ENCODE assay signal across 26 cellular contexts in the genomic region with DNA sequence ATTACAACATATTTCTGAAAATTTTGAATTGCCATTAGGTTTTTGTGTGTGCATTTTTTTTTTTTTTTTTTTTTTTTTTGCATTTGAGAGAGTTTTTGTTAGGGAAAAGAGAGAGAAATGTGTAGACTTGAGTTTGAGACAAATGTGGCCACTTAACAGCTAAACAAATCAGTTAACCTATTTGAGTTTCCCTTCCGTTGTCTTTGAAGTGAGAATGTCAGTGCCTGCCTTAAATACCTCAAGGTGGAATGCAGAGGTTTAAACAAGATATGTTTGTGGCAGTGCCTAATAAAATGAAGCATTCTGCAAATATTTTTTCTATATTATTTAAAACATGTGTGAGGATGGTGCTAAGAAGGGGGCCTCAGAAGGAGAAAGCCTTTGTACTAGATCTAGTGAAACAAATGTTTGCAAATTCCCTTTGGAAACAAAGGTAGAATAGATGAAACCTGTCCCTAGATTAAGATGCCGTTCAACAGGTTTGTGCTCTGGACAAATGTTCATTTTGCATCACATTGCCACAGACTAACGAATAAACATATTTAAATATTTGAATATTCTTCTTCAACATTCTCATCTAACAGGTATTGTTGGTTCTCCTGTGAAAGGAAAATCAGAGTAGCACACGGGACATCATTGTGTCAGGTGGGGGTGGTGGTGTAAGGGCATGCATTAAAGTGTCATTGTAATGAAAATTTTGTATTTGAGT.
DNase-seq lines count a peak whose midpoint lies in the region; ATAC-seq and TF ChIP-seq lines count a peak whose summit lies in the region.
"Had no signal": no experiment of that assay in that cellular context is flagged by ENCODE, and none has a peak within 500 bp of the region (broad histone marks: within the 10 kb centered on the region; RNA-seq: fewer than 3 reads in every experiment).

No MANE protein-coding gene starts in this region.

- H3K4me3 ChIP-seq in BJ (ENCODE audit: low read depth, low read length): no peak overlapping the region
- H3K4me3 ChIP-seq in DND-41 (ENCODE audit: low read depth in 1 of 2, low read length in 2 of 2): no peak overlapping the region
- H3K4me3 ChIP-seq in OCI-LY7 (ENCODE audit: low read depth, low read length, poor library complexity, severe bottlenecking): no peak overlapping the region
- peak overlapping the region; percentile 55 for H3K4me3 ChIP-seq in iPS-20b (ENCODE audit: low read length)
- H3K4me3 ChIP-seq in foreskin fibroblast (ENCODE audit: low read depth in 1 of 2, low read length in 2 of 2): no peak overlapping the region
- no peak overlapping the region for H3K4me3 ChIP-seq in ascending aorta
- H3K4me3 ChIP-seq: left ventricle myocardium inferior, Peyer's patch, spleen, thoracic aorta, vagina had no signal

- no peak overlapping the region for H3K9ac ChIP-seq in DND-41 (ENCODE audit: low read depth, low read length)
- peak overlapping the region; percentile 52; the same call in 1 of the 2 replicates for H3K9ac ChIP-seq in iPS-20b (ENCODE audit: low read depth, low read length)
- H3K9ac ChIP-seq: KMS-11, parathyroid adenoma had no signal

- H4K20me1 ChIP-seq in DND-41 (ENCODE audit: insufficient read depth, low read length): no peaks in the 10 kb centered on the region
- no peaks in the 10 kb centered on the region for H4K20me1 ChIP-seq in OCI-LY7 (ENCODE audit: insufficient read depth, low read length)

- H3K36me3 ChIP-seq in BJ (ENCODE audit: control insufficient read depth, insufficient read depth, low read length) (no peaks in the 10 kb centered on the region), DND-41 (ENCODE audit: insufficient read depth, low read length) (peaks cover 23% of the 10 kb centered on the region), OCI-LY7 (ENCODE audit: insufficient read depth, low read length) (no peaks in the 10 kb centered on the region; the same call in 1 of the 2 replicates), iPS-20b (ENCODE audit: insufficient read depth, low read depth, low read length) (peaks cover 8% of the 10 kb centered on the region), ascending aorta (peaks cover 0 to 8% of the 10 kb centered on the region in 2 donors)
- H3K36me3 ChIP-seq: thoracic aorta had no signal

- POLR2A ChIA-PET in BJ (lab: Charles Lee): no interaction called here
- POLR2A ChIA-PET in OCI-LY7 (lab: Charles Lee): interaction anchor here (0.7 kb wide), 1 partner anchor 122 kb away, joined by 3 read pairs; no protein-coding TSS in a partner anchor

- H3K4me2 ChIP-seq in DND-41 (ENCODE audit: insufficient read depth, low read length) (no peak overlapping the region), OCI-LY7 (ENCODE audit: low read length) (peak overlapping the region; percentile 19; the same call in 1 of the 2 replicates)
- H3K4me2 ChIP-seq: KMS-11 had no signal

- H3K9me3 ChIP-seq in DND-41 (ENCODE audit: insufficient read depth, low read length, severe bottlenecking): no peaks in the 10 kb centered on the region
- no peaks in the 10 kb centered on the region for H3K9me3 ChIP-seq in OCI-LY7 (ENCODE audit: low read length)
- no peaks in the 10 kb centered on the region for H3K9me3 ChIP-seq in iPS-20b (ENCODE audit: insufficient read depth, low read depth, low read length)
- H3K9me3 ChIP-seq in ascending aorta: no peaks in the 10 kb centered on the region
- H3K9me3 ChIP-seq: left ventricle myocardium inferior, Peyer's patch, spleen, thoracic aorta, vagina had no signal

- no peak for TF ChIP-seq CTCF in BJ (IDR thresholded peaks at IDR 0.05; ENCODE audit: insufficient read depth, low read depth, low read length)
- no peak for TF ChIP-seq CTCF in DND-41 (IDR thresholded peaks at IDR 0.05; ENCODE audit: borderline replicate concordance, extremely low read depth, low read length, poor library complexity, severe bottlenecking)
- no peak for TF ChIP-seq CTCF in OCI-LY7 (conservative IDR thresholded peaks at IDR 0.05; ENCODE audit: low read length)
- TF ChIP-seq CTCF in foreskin fibroblast (IDR thresholded peaks at IDR 0.05; ENCODE audit: low read depth, low read length): no peak
- no peak for TF ChIP-seq CTCF in ascending aorta (IDR thresholded peaks at IDR 0.05)

- no peak overlapping the region for H2AFZ ChIP-seq in DND-41 (ENCODE audit: low read depth, low read length)
- H2AFZ ChIP-seq in OCI-LY7 (ENCODE audit: low read length): peak overlapping the region; percentile 77; the same call in 1 of the 2 replicates
- H2AFZ ChIP-seq: parathyroid adenoma had no signal

- CTCF ChIA-PET in BJ (lab: Yijun Ruan, JAX): no interaction called here
- CTCF ChIA-PET in OCI-LY7 (lab: Charles Lee; ENCODE audit: unreplicated experiment): no interaction called here

- H3K27ac ChIP-seq in DND-41 (ENCODE audit: low read length) (no peak overlapping the region), OCI-LY7 (ENCODE audit: low read depth, low read length, poor library complexity, severe bottlenecking) (no peak overlapping the region), iPS-20b (ENCODE audit: low read length) (no peak overlapping the region), ascending aorta (no peak overlapping the region)
- H3K27ac ChIP-seq: KMS-11, left ventricle myocardium inferior, parathyroid adenoma, Peyer's patch, spleen, thoracic aorta, vagina had no signal

- no TSS peak for BruUV-seq in OCI-LY7 (replicated peaks; lab: Mats Ljungman, UMichigan)

- intact Hi-C loops in OCI-LY7 (cut with micrococcal nuclease; ENCODE audit: unreplicated experiment) (no loop called here), ascending aorta (cut with DNase I) (no loop called here)

- no peaks in the 10 kb centered on the region for H3K27me3 ChIP-seq in BJ (ENCODE audit: control insufficient read depth, insufficient read depth, low read length)
- H3K27me3 ChIP-seq in DND-41 (ENCODE audit: insufficient read depth, low read length, poor library complexity): no peaks in the 10 kb centered on the region
- H3K27me3 ChIP-seq in iPS-20b (ENCODE audit: insufficient read depth, low read length): no peaks in the 10 kb centered on the region
- H3K27me3 ChIP-seq in ascending aorta: no peaks in the 10 kb centered on the region
- H3K27me3 ChIP-seq: Peyer's patch, spleen, vagina had no signal

- H3K4me1 ChIP-seq in DND-41 (ENCODE audit: insufficient read depth, low read length) (peaks cover 12% of the 10 kb centered on the region), OCI-LY7 (ENCODE audit: insufficient read depth, low read length, poor library complexity, severe bottlenecking) (peaks cover 15% of the 10 kb centered on the region), iPS-20b (ENCODE audit: insufficient read depth, low read length) (peaks cover 50% of the 10 kb centered on the region), ascending aorta (peaks cover 0 to 3% of the 10 kb centered on the region in 2 donors)
- H3K4me1 ChIP-seq: left ventricle myocardium inferior, parathyroid adenoma, Peyer's patch, spleen, vagina had no signal

- DNase-seq in BJ (ENCODE audit: low read depth) (peak; percentile 1), DND-41 (no peak), OCI-LY7 (ENCODE audit: low spot score) (peak; percentile 23), foreskin fibroblast (no peak), NOMO-1 treated with dmso at 0.1 percent for 144 hours (lab: John Stamatoyannopoulos, UW; ENCODE audit: unreplicated experiment) (no peak), ascending aorta (ENCODE audit: low spot score in 2 of 2) (no peak)
- DNase-seq: activated naive CD4-positive, alpha-beta T cell treated with anti-CD3 and anti-CD28 coated beads, Interleukin-2, amount 50 U/mL, for 16 hours; glutamatergic neuron; left ventricle myocardium inferior; NCI-H1436 treated with DMSO at 0.1 percent for 48 hours; NCI-H524 treated with DMSO at 0.1 percent for 48 hours; nephron progenitor cell; NK-92 treated with Interleukin-12 subunit alpha and Interleukin-12 subunit beta, amount 100 ng/mL, for 24 hours; Peyer's patch; right cardiac atrium; SIG-M5; spleen; stimulated activated CD4-positive, alpha-beta T cell treated with anti-CD3 and anti-CD28 coated beads, Interleukin-2, amount 100 ng/mL, for 48 hours; stimulated activated naive B cell treated with anti-CD40 and anti-IgM and Interleukin-4, amounts not matched to agents 10 μg/mL and 1 μg/mL and 100 μg/mL, for 72 hours; SW 1271 had no signal

- H3K79me2 ChIP-seq in DND-41 (ENCODE audit: insufficient read depth, low read length): no peaks in the 10 kb centered on the region
- H3K79me2 ChIP-seq in OCI-LY7 (ENCODE audit: insufficient read depth, low read depth, low read length): no peaks in the 10 kb centered on the region
- H3K79me2 ChIP-seq: parathyroid adenoma had no signal

- ATAC-seq in DND-41 (ENCODE audit: insufficient read depth, low read depth): peak; percentile 45; the same call in 2 of the 3 replicates
- ATAC-seq: activated CD4-positive, CD25-positive, alpha-beta regulatory T cell treated with anti-CD3 and anti-CD28 coated beads, Interleukin-2, amount 50 U/mL, for 24 hours; right cardiac atrium; stimulated activated naive B cell treated with anti-CD40 and anti-IgM and Interleukin-4, amounts not matched to agents 10 μg/mL and 1 μg/mL and 100 μg/mL, for 72 hours had no signal

- H3K9me2 ChIP-seq in OCI-LY7 (ENCODE audit: insufficient read depth, low read length): no peaks in the 10 kb centered on the region

Comparison
In these comparisons a context has a peak if more than half of its experiments do, and no peak if none do; other contexts are left out.
1. DNase-seq: peak in BJ (single experiment) and OCI-LY7 (single experiment); none in DND-41 (single experiment), foreskin fibroblast (0 of 2), NOMO-1 treated with dmso at 0.1 percent for 144 hours (single experiment) and ascending aorta (0 of 2).